ENCODE assay signal across 8 cellular contexts in genomic region chr2:18706001-18706400, GRCh38.
"Had no signal": no experiment of that assay in that cellular context is flagged by ENCODE, and none has a peak within 500 bp of the region (broad histone marks: within the 10 kb centered on the region; RNA-seq: fewer than 3 reads in every experiment).

No MANE protein-coding gene starts in this region.

- FAIRE-seq: G401.6, GM12878, GM12891, GM12892, GM18507, GM19239 had no signal

- H3K4me3 ChIP-seq: GM12878 had no signal

- DNase-seq: GDM1, GF-D8 had no signal
